Comparison of ENCODE assay signal across 9 cellular contexts in the genomic region with DNA sequence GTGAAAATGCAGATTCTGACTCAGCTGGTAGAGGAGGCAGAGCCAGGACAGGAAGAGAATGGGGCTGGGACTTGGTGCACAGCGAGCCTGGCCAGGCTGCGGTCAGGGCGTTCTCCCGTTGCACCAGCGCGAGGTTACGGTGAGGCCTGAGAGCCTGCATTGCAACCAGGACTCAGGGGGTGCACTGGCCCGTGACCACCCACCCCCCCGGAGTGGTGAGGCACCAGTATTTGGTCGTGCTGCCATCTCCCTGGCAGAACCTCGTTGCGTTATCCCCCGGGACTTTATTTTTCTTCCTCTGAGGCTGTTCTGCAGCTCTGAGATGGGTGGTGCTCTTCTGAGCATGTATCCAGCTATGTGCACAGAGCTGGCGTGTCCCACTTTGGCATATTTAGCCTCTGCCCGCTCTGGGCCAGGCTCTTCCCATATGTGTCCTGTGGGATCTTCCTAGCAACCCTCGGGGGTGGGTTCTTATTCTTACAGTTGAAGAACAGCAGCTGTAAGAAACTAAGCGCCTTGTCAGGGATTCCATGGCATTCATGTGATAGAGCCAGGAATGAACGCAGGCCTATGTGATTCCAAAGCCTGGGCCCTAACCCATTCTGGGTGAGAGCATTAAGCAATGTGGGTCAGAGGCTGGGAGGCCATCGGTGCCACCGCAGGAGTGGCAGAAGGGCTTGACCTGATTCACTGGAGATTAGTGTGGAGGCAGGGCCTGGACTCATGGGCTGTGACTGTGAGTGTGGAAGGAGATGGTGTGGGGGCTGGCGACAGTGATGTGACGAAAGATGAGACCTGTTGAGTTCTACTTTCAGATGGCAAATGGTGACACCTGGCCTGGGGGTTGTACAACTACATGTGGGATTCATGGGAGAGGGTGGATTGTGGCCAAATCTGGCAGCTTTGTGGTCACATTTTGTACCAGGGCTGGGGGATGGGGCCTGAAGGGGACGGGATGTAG. TPM values are rescaled to one million over a fixed set of nuclear protein-coding genes. Genes with fewer than 3 reads are reported as not detected.
DNase-seq lines count a peak whose midpoint lies in the region; ATAC-seq, FAIRE-seq and TF ChIP-seq lines count a peak whose summit lies in the region.
"Had no signal": no experiment of that assay in that cellular context is flagged by ENCODE, and none has a peak within 500 bp of the region (broad histone marks: within the 10 kb centered on the region; RNA-seq: fewer than 3 reads in every experiment).

No MANE protein-coding gene starts in this region.

- no peaks in the 10 kb centered on the region for H3K27me3 ChIP-seq in bronchial epithelial cell (ENCODE audit: control insufficient read depth, insufficient read depth, low read length)

- ATAC-seq in HG03060 (IDR thresholded peaks at IDR 0.05; ENCODE audit: low read depth, unreplicated experiment) (peak; percentile 29), GM19023 (IDR thresholded peaks at IDR 0.05; ENCODE audit: unreplicated experiment) (no peak)

- peak; percentile 54 for DNase-seq in GM18507 (ENCODE audit: extremely low spot score, insufficient read length, low read depth)
- no peak for DNase-seq in bronchial epithelial cell (ENCODE audit: low read depth)
- no peak for DNase-seq in retinal pigment epithelial cell (ENCODE audit: low read depth)
- no peak for DNase-seq in NCI-H1417 treated with DMSO at 0.1 percent for 48 hours (lab: John Stamatoyannopoulos, UW)
- no peak for DNase-seq in cerebellum (ENCODE audit: low spot score)
- DNase-seq: amygdala had no signal

- FAIRE-seq in GM18507 (lab: Jason Lieb, UNC), result peak; percentile 96
- FAIRE-seq in bronchial epithelial cell (lab: Jason Lieb, UNC), result peak; percentile 13

- H3K36me3 ChIP-seq in bronchial epithelial cell (ENCODE audit: control insufficient read depth, insufficient read depth, low read length), result peaks cover 6% of the 10 kb centered on the region

- TF ChIP-seq CTCF in bronchial epithelial cell (IDR thresholded peaks at IDR 0.05; ENCODE audit: insufficient read depth, low read length, severe bottlenecking) (no peak), retinal pigment epithelial cell (conservative IDR thresholded peaks at IDR 0.05; ENCODE audit: low read depth, low read length) (no peak)

- H3K4me3 ChIP-seq in bronchial epithelial cell (ENCODE audit: low read depth, low read length), result no peak overlapping the region
- peak overlapping the region; percentile 3 for H3K4me3 ChIP-seq in retinal pigment epithelial cell (ENCODE audit: low read length)
- H3K4me3 ChIP-seq: SK-N-MC had no signal

RNA-seq across cellular contexts. Expression of a gene that starts 3.1 kb away (rescaled TPM):
- total RNA-seq in bronchial epithelial cell, result 12.1 and 14.6 TPM in 2 replicates
- 15.8 TPM for total RNA-seq in cerebellum

RNA-seq across cellular contexts. Expression of a gene that starts 21.6 kb away (rescaled TPM):
- total RNA-seq in bronchial epithelial cell (67.4 and 91.0 TPM in 2 replicates), cerebellum (12.2 TPM)
